In genomic region chr7:112957901-112958300, GRCh38 we compare ENCODE assay signal across 27 cellular contexts.
"Had no signal": no experiment of that assay in that cellular context is flagged by ENCODE, and none has a peak within 500 bp of the region (broad histone marks: within the 10 kb centered on the region; RNA-seq: fewer than 3 reads in every experiment).

No MANE protein-coding gene starts in this region.

- H3K9me3 Mint-ChIP-seq: natural killer cell; nephron; neural progenitor cell; stimulated activated effector memory CD8-positive, alpha-beta T cell treated with anti-CD3 and anti-CD28 coated beads, Interleukin-12 subunit alpha, Interleukin-12 subunit beta, amount 100 ng/mL, for 72 hours; stimulated activated naive CD8-positive, alpha-beta T cell treated with anti-CD3 and anti-CD28 coated beads, Interleukin-15, Interleukin-2, amounts not matched to agents 100 ng/mL and 50 ng/mL, for 24 hours had no signal

- H3K36me3 Mint-ChIP-seq: natural killer cell; neural progenitor cell; stimulated activated effector memory CD8-positive, alpha-beta T cell treated with anti-CD3 and anti-CD28 coated beads, Interleukin-12 subunit alpha, Interleukin-12 subunit beta, amount 100 ng/mL, for 72 hours; stimulated activated naive B cell treated with anti-CD40 and anti-IgM and Interleukin-4, amounts not matched to agents 10 μg/mL and 1 μg/mL and 100 μg/mL, for 72 hours had no signal

- H3K4me3 ChIP-seq: neural progenitor cell, ovary, psoas muscle, right lobe of liver, sigmoid colon, stomach, thoracic aorta, thyroid gland, tibial nerve, upper lobe of left lung had no signal

- H3K4me3 Mint-ChIP-seq: natural killer cell; nephron; neural progenitor cell; stimulated activated effector memory CD8-positive, alpha-beta T cell treated with anti-CD3 and anti-CD28 coated beads, Interleukin-12 subunit alpha, Interleukin-12 subunit beta, amount 100 ng/mL, for 72 hours; stimulated activated naive B cell treated with anti-CD40 and anti-IgM and Interleukin-4, amounts not matched to agents 10 μg/mL and 1 μg/mL and 100 μg/mL, for 72 hours; stimulated activated naive CD8-positive, alpha-beta T cell treated with anti-CD3 and anti-CD28 coated beads, Interleukin-15, Interleukin-2, amounts not matched to agents 100 ng/mL and 50 ng/mL, for 24 hours had no signal

- DNase-seq: natural killer cell; occipital lobe; ovary; posterior cingulate gyrus; psoas muscle; right cardiac atrium; right lobe of liver; sigmoid colon; small intestine; stimulated activated CD4-positive, alpha-beta T cell treated with anti-CD3 and anti-CD28 coated beads, Interleukin-15, amount 100 ng/mL, for 24 hours; stimulated activated CD4-positive, alpha-beta T cell treated with anti-CD3 and anti-CD28 coated beads, Interleukin-2, amount 100 ng/mL, for 24 hours; stimulated activated CD4-positive, alpha-beta T cell treated with anti-CD3 and anti-CD28 coated beads, Interleukin-2, amount 100 ng/mL, for 48 hours; stimulated activated CD4-positive, alpha-beta T cell treated with anti-CD3 and anti-CD28 coated beads, Interleukin-4, amount 100 ng/mL, for 24 hours; stimulated activated naive B cell treated with anti-CD40 and anti-IgM and Interleukin-4, amounts not matched to agents 10 μg/mL and 1 μg/mL and 100 μg/mL, for 72 hours; stimulated activated naive CD4-positive, alpha-beta T cell treated with Interleukin-2 at 50 U/mL for 16 hours; stomach; thyroid gland; trophoblast cell; upper lobe of left lung had no signal

- H3K27ac ChIP-seq: neural progenitor cell, ovary, parathyroid adenoma, psoas muscle, right lobe of liver, sigmoid colon, stomach, thoracic aorta, thyroid gland, tibial nerve, upper lobe of left lung had no signal

- ATAC-seq: natural killer cell; psoas muscle; right cardiac atrium; right lobe of liver; stimulated activated effector memory CD8-positive, alpha-beta T cell treated with anti-CD3 and anti-CD28 coated beads, Interleukin-12 subunit alpha, Interleukin-12 subunit beta, amount 100 ng/mL, for 72 hours; stimulated activated naive B cell treated with anti-CD40 and anti-IgM and Interleukin-4, amounts not matched to agents 10 μg/mL and 1 μg/mL and 100 μg/mL, for 72 hours had no signal

- H3K27ac Mint-ChIP-seq: natural killer cell; nephron; neural progenitor cell; progenitor cell of endocrine pancreas; stimulated activated effector memory CD8-positive, alpha-beta T cell treated with anti-CD3 and anti-CD28 coated beads, Interleukin-12 subunit alpha, Interleukin-12 subunit beta, amount 100 ng/mL, for 72 hours; stimulated activated naive B cell treated with anti-CD40 and anti-IgM and Interleukin-4, amounts not matched to agents 10 μg/mL and 1 μg/mL and 100 μg/mL, for 72 hours; stimulated activated naive CD8-positive, alpha-beta T cell treated with anti-CD3 and anti-CD28 coated beads, Interleukin-15, Interleukin-2, amounts not matched to agents 100 ng/mL and 50 ng/mL, for 24 hours had no signal

- H3K4me1 Mint-ChIP-seq: natural killer cell; nephron; neural progenitor cell; stimulated activated effector memory CD8-positive, alpha-beta T cell treated with anti-CD3 and anti-CD28 coated beads, Interleukin-12 subunit alpha, Interleukin-12 subunit beta, amount 100 ng/mL, for 72 hours; stimulated activated naive B cell treated with anti-CD40 and anti-IgM and Interleukin-4, amounts not matched to agents 10 μg/mL and 1 μg/mL and 100 μg/mL, for 72 hours had no signal
